16 cellular contexts compared by ENCODE assay signal in the genomic region with DNA sequence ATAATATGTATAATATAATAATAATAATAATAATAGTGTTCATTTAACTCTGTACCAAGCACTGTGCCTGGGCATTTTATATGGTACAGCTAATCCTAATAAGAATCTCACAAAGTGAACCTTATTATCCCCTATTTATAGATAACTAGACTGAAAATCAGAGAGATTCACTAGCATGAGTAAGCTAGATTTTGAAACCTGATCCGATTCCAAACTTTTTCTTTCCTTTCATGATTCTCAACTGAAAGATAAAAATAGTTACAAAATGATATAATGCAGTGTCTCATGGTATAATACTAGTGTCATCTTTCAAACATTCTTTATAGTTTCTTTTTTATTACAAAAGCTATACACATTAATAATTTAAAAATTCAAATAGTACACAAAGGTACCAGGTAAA. TPM values are rescaled to one million over a fixed set of nuclear protein-coding genes. Genes with fewer than 3 reads are reported as not detected.
DNase-seq lines count a peak whose midpoint lies in the region; TF ChIP-seq lines count a peak whose summit lies in the region.
"Had no signal": no experiment of that assay in that cellular context is flagged by ENCODE, and none has a peak within 500 bp of the region (broad histone marks: within the 10 kb centered on the region; RNA-seq: fewer than 3 reads in every experiment).

No MANE protein-coding gene starts in this region.

- H3K4me1 Mint-ChIP-seq in T-helper 2 cell treated with Interferon-gamma antibody and Interleukin-4, amounts not matched to agents 5 μg/mL and 100 μg/mL, for 36 hours (ENCODE audit: low read depth): no peaks in the 10 kb centered on the region

- no peak for TF ChIP-seq CTCF in choroid plexus epithelial cell (conservative IDR thresholded peaks at IDR 0.05; ENCODE audit: low read depth, low read length)
- TF ChIP-seq CTCF in esophagus squamous epithelium (IDR thresholded peaks at IDR 0.05): no peak

- in situ Hi-C loops in HAP-1 (cut with MboI; ENCODE audit: low sequenced_read_pairs): no loop called here

- no peaks in the 10 kb centered on the region for H3K4me1 ChIP-seq in HAP-1
- H3K4me1 ChIP-seq in esophagus squamous epithelium: peaks cover 0 to 13% (median 4%) of the 10 kb centered on the region in 3 donors
- H3K4me1 ChIP-seq: BLaER1 treated with 17β-estradiol and CSF1 and Interleukin-3, amounts not matched to agents 10 nM and 100 nM had no signal

- intact Hi-C loops in esophagus squamous epithelium (cut with DNase I): no loop called here

- no peaks in the 10 kb centered on the region for H3K36me3 Mint-ChIP-seq in T-helper 2 cell treated with Interferon-gamma antibody and Interleukin-4, amounts not matched to agents 5 μg/mL and 100 μg/mL, for 36 hours (ENCODE audit: low read depth)

- H3K4me3 ChIP-seq in choroid plexus epithelial cell (ENCODE audit: low read depth, low read length) (no peak overlapping the region), HAP-1 (no peak overlapping the region), esophagus squamous epithelium (no peak overlapping the region)
- H3K4me3 ChIP-seq: BLaER1 treated with 17β-estradiol and CSF1 and Interleukin-3, amounts not matched to agents 10 nM and 100 nM; K562 had no signal

- TF ChIP-seq POLR2A in esophagus squamous epithelium (IDR thresholded peaks at IDR 0.05): no peak

- H3K27me3 ChIP-seq in HAP-1 (ENCODE audit: low read depth) (no peaks in the 10 kb centered on the region), esophagus squamous epithelium (no peaks in the 10 kb centered on the region)

- H3K9me3 ChIP-seq in HAP-1 (no peaks in the 10 kb centered on the region), esophagus squamous epithelium (no peaks in the 10 kb centered on the region)
- H3K9me3 ChIP-seq: BLaER1 treated with 17β-estradiol and CSF1 and Interleukin-3, amounts not matched to agents 10 nM and 100 nM had no signal

- H3K4me3 Mint-ChIP-seq in T-helper 2 cell treated with Interferon-gamma antibody and Interleukin-4, amounts not matched to agents 5 μg/mL and 100 μg/mL, for 36 hours: no peak overlapping the region
- H3K4me3 Mint-ChIP-seq: CD8-positive, alpha-beta T cell; H9 had no signal

- no peak overlapping the region for H3K27ac Mint-ChIP-seq in T-helper 2 cell treated with Interferon-gamma antibody and Interleukin-4, amounts not matched to agents 5 μg/mL and 100 μg/mL, for 36 hours
- H3K27ac Mint-ChIP-seq: CD8-positive, alpha-beta T cell; H9 had no signal

- DNase-seq in HT1080 (ENCODE audit: low read depth) (peak; percentile 1), choroid plexus epithelial cell (ENCODE audit: low read depth) (peak; percentile 12), iris pigment epithelial cell (ENCODE audit: low read depth) (peak; percentile 9), HAP-1 (ENCODE audit: low spot score in 2 of 2) (no peak), esophagus squamous epithelium (lab: John Stamatoyannopoulos, UW) (no peak)
- no peak for DNase-seq in activated naive CD4-positive, alpha-beta T cell treated with anti-CD3 and anti-CD28 coated beads, Interleukin-2, amount 50 U/mL, for 16 hours
- DNase-seq in T-helper 2 cell treated with Interferon-gamma antibody and Interleukin-4, amounts not matched to agents 5 μg/mL and 100 μg/mL, for 36 hours (ENCODE audit: low spot score): no peak
- DNase-seq: CD8-positive, alpha-beta T cell; H9; NCI-H1105 treated with DMSO at 0.1 percent for 48 hours; NCI-H1694; NCI-H2227 treated with DMSO at 0.1 percent for 48 hours; NCI-H524; RPMI8226 had no signal

- no peak overlapping the region for H3K27ac ChIP-seq in esophagus squamous epithelium
- H3K27ac ChIP-seq: BLaER1 treated with 17β-estradiol and CSF1 and Interleukin-3, amounts not matched to agents 10 nM and 100 nM had no signal

- H3K27me3 Mint-ChIP-seq in T-helper 2 cell treated with Interferon-gamma antibody and Interleukin-4, amounts not matched to agents 5 μg/mL and 100 μg/mL, for 36 hours (ENCODE audit: low read depth): no peaks in the 10 kb centered on the region

- 53 to 55% methylated on average over 1 of the region's 1 CpG for WGBS in esophagus squamous epithelium, 2 donors

- no peaks in the 10 kb centered on the region for H3K36me3 ChIP-seq in HAP-1 (replicated peaks)
- H3K36me3 ChIP-seq in esophagus squamous epithelium: no peaks in the 10 kb centered on the region

- no peaks in the 10 kb centered on the region for H3K9me3 Mint-ChIP-seq in T-helper 2 cell treated with Interferon-gamma antibody and Interleukin-4, amounts not matched to agents 5 μg/mL and 100 μg/mL, for 36 hours
- H3K9me3 Mint-ChIP-seq: CD8-positive, alpha-beta T cell had no signal

RNA-seq across cellular contexts. Expression of a gene that starts 55.9 kb away (rescaled TPM):
- 0.30 and 0.64 TPM in 2 replicates for total RNA-seq in HT1080 (2014; rRNA removed; shearing (Covaris generic))
- polyA plus RNA-seq in HT1080 (2015; cell fraction: cytosol; rRNA removed): 0.60 and 0.67 TPM in 2 replicates
- 1.2 and 1.3 TPM in 2 replicates for polyA plus RNA-seq in HT1080 (2015; cell fraction: nucleus; rRNA removed)
- 10 to 100 TPM in 1 of 4 donors, 1 to 10 TPM in 3; 5.9 to 13.3 (median 8.5) TPM for total RNA-seq in esophagus squamous epithelium
- total RNA-seq: CD8-positive, alpha-beta T cell had no signal
- polyA plus RNA-seq: K562 had no signal

RNA-seq across cellular contexts. Expression of a gene that starts 58.9 kb away (rescaled TPM):
- 4.2 and 5.9 TPM in 2 replicates for total RNA-seq in HT1080 (2014; rRNA removed; shearing (Covaris generic))
- polyA plus RNA-seq in HT1080 (2015; cell fraction: cytosol; rRNA removed): 2.8 and 3.5 TPM in 2 replicates
- 19.2 and 24.8 TPM in 2 replicates for polyA plus RNA-seq in HT1080 (2015; cell fraction: nucleus; rRNA removed)
- total RNA-seq in esophagus squamous epithelium: 1 to 10 TPM in 3 of 4 donors, under 1 TPM in 1; 0.91 to 2.9 (median 2.2) TPM

Comparison
In these comparisons a context has a peak if more than half of its experiments do, and no peak if none do; other contexts are left out.
1. DNase-seq: peak in HT1080 (single experiment), choroid plexus epithelial cell (single experiment) and iris pigment epithelial cell (single experiment); none in HAP-1 (0 of 2), activated naive CD4-positive, alpha-beta T cell treated with anti-CD3 and anti-CD28 coated beads, Interleukin-2, amount 50 U/mL, for 16 hours (single experiment), esophagus squamous epithelium (single experiment) and T-helper 2 cell treated with Interferon-gamma antibody and Interleukin-4, amounts not matched to agents 5 μg/mL and 100 μg/mL, for 36 hours (single experiment).